ENCODE assay signal across 16 cellular contexts in genomic region chr1:152969036-152969435, GRCh38. TPM values are rescaled to one million over a fixed set of nuclear protein-coding genes. Genes with fewer than 3 reads are reported as not detected.
DNase-seq lines count a peak whose midpoint lies in the region; ATAC-seq, FAIRE-seq and TF ChIP-seq lines count a peak whose summit lies in the region.
"Had no signal": no experiment of that assay in that cellular context is flagged by ENCODE, and none has a peak within 500 bp of the region (broad histone marks: within the 10 kb centered on the region; RNA-seq: fewer than 3 reads in every experiment).

No MANE protein-coding gene starts in this region.

- H3K36me3 Mint-ChIP-seq in activated naive CD8-positive, alpha-beta T cell treated with anti-CD3 and anti-CD28 coated beads for 36 hours: no peaks in the 10 kb centered on the region
- no peaks in the 10 kb centered on the region for H3K36me3 Mint-ChIP-seq in activated naive CD8-positive, alpha-beta T cell treated with anti-CD3 and anti-CD28 coated beads, Interleukin-2, amount 50 U/mL, for 24 hours (ENCODE audit: low read depth)
- H3K36me3 Mint-ChIP-seq in GM23338 (ENCODE audit: low read depth): no peaks in the 10 kb centered on the region
- H3K36me3 Mint-ChIP-seq: CD4-positive, CD25-positive, alpha-beta regulatory T cell; IgD-negative memory B cell had no signal

- peak overlapping the region; percentile 7 for H3K4me3 Mint-ChIP-seq in activated naive CD8-positive, alpha-beta T cell treated with anti-CD3 and anti-CD28 coated beads for 36 hours
- H3K4me3 Mint-ChIP-seq in activated naive CD8-positive, alpha-beta T cell treated with anti-CD3 and anti-CD28 coated beads, Interleukin-2, amount 50 U/mL, for 24 hours: no peak overlapping the region
- H3K4me3 Mint-ChIP-seq in GM23338: no peak overlapping the region
- H3K4me3 Mint-ChIP-seq: CD4-positive, CD25-positive, alpha-beta regulatory T cell; H9; IgD-negative memory B cell had no signal

- H4K20me1 ChIP-seq in keratinocyte (ENCODE audit: control insufficient read depth, extremely low read depth, insufficient read depth, low read length): no peaks in the 10 kb centered on the region
- H4K20me1 ChIP-seq in GM23338 (replicated peaks; ENCODE audit: insufficient read depth): no peaks in the 10 kb centered on the region

- peak; percentile 58 for FAIRE-seq in keratinocyte (lab: Jason Lieb, UNC)

- H3K9me1 ChIP-seq in keratinocyte (ENCODE audit: control insufficient read depth, extremely low read depth, insufficient read depth, low read length): no peaks in the 10 kb centered on the region

- no peaks in the 10 kb centered on the region for H3K9me3 Mint-ChIP-seq in activated naive CD8-positive, alpha-beta T cell treated with anti-CD3 and anti-CD28 coated beads for 36 hours
- no peaks in the 10 kb centered on the region for H3K9me3 Mint-ChIP-seq in activated naive CD8-positive, alpha-beta T cell treated with anti-CD3 and anti-CD28 coated beads, Interleukin-2, amount 50 U/mL, for 24 hours
- H3K9me3 Mint-ChIP-seq in GM23338: no peaks in the 10 kb centered on the region
- H3K9me3 Mint-ChIP-seq: IgD-negative memory B cell had no signal

- H3K9ac ChIP-seq in keratinocyte (ENCODE audit: control insufficient read depth, extremely low read depth, insufficient read depth, low read length): no peak overlapping the region

- TF ChIP-seq CTCF in keratinocyte (optimal IDR thresholded peaks at IDR 0.05 in 1 of 3, IDR thresholded peaks at IDR 0.05 in 1 of 3, conservative IDR thresholded peaks at IDR 0.05 in 1 of 3; ENCODE audit: extremely low read depth in 1 of 3, insufficient read depth in 2 of 3, low read length in 3 of 3): no peak
- no peak for TF ChIP-seq CTCF in GM23338 (conservative IDR thresholded peaks at IDR 0.05; ENCODE audit: low read depth in 2 of 2)

- no peaks in the 10 kb centered on the region for H3K27me3 ChIP-seq in keratinocyte (ENCODE audit: control insufficient read depth, extremely low read depth, insufficient read depth, low read length)
- no peaks in the 10 kb centered on the region for H3K27me3 ChIP-seq in GM23338 (ENCODE audit: insufficient read depth)

- no peak overlapping the region for H3K27ac Mint-ChIP-seq in activated naive CD8-positive, alpha-beta T cell treated with anti-CD3 and anti-CD28 coated beads for 36 hours
- no peak overlapping the region for H3K27ac Mint-ChIP-seq in activated naive CD8-positive, alpha-beta T cell treated with anti-CD3 and anti-CD28 coated beads, Interleukin-2, amount 50 U/mL, for 24 hours
- H3K27ac Mint-ChIP-seq in GM23338: no peak overlapping the region
- H3K27ac Mint-ChIP-seq: CD4-positive, CD25-positive, alpha-beta regulatory T cell; H9; IgD-negative memory B cell had no signal

- DNase-seq in activated naive CD8-positive, alpha-beta T cell treated with anti-CD3 and anti-CD28 coated beads for 36 hours: no peak
- no peak for DNase-seq in activated naive CD8-positive, alpha-beta T cell treated with anti-CD3 and anti-CD28 coated beads, Interleukin-2, amount 50 U/mL, for 24 hours
- DNase-seq in epithelial cell of prostate (ENCODE audit: low read depth, low spot score) (no peak), keratinocyte (ENCODE audit: low read depth, low spot score) (no peak), DMS53 (lab: John Stamatoyannopoulos, UW) (no peak), GM19238 (ENCODE audit: insufficient read length, low spot score) (no peak), GM23338 (ENCODE audit: low spot score) (no peak)
- DNase-seq: GOT3, H9 had no signal

- no peaks in the 10 kb centered on the region for H3F3A ChIP-seq in GM23338 (replicated peaks; ENCODE audit: low read depth)

- H3K4me2 ChIP-seq in keratinocyte (ENCODE audit: control insufficient read depth, extremely low read depth, insufficient read depth, low read depth, low read length) (no peak overlapping the region), GM23338 (no peak overlapping the region)

- peaks cover 15% of the 10 kb centered on the region for H3K27me3 Mint-ChIP-seq in activated naive CD8-positive, alpha-beta T cell treated with anti-CD3 and anti-CD28 coated beads for 36 hours
- peaks cover 6% of the 10 kb centered on the region for H3K27me3 Mint-ChIP-seq in activated naive CD8-positive, alpha-beta T cell treated with anti-CD3 and anti-CD28 coated beads, Interleukin-2, amount 50 U/mL, for 24 hours
- peaks cover 6% of the 10 kb centered on the region for H3K27me3 Mint-ChIP-seq in GM23338 (ENCODE audit: insufficient read depth, low read depth, poor library complexity)

- no peaks in the 10 kb centered on the region for H3K9me3 ChIP-seq in keratinocyte (ENCODE audit: control insufficient read depth, low read depth, low read length)

- peak overlapping the region; percentile 67 for H3K27ac ChIP-seq in epithelial cell of prostate
- no peak overlapping the region for H3K27ac ChIP-seq in keratinocyte (ENCODE audit: control insufficient read depth, insufficient read depth, low read length)
- H3K27ac ChIP-seq in GM23338 (ENCODE audit: low read depth): no peak overlapping the region
- H3K27ac ChIP-seq: 22Rv1 had no signal

- ATAC-seq in activated naive CD8-positive, alpha-beta T cell treated with anti-CD3 and anti-CD28 coated beads, Interleukin-2, amount 50 U/mL, for 24 hours: no peak
- ATAC-seq in GM23338: no peak

- H2AFZ ChIP-seq in keratinocyte (ENCODE audit: control insufficient read depth, low read length) (no peak overlapping the region), GM23338 (no peak overlapping the region)

- H3K9me2 ChIP-seq in GM23338 (ENCODE audit: insufficient read depth): peaks cover 8% of the 10 kb centered on the region; the same call in 1 of the 2 replicates

- H3K4me3 ChIP-seq in keratinocyte (ENCODE audit: control insufficient read depth in 2 of 3, extremely low read depth in 1 of 3, insufficient read depth in 2 of 3, low read depth in 1 of 3, low read length in 3 of 3): no peak overlapping the region
- H3K4me3 ChIP-seq in GM23338: no peak overlapping the region

- dilution Hi-C loops in keratinocyte (cut with MboI; ENCODE audit: extremely low pct_ligation_motif_present, low sequenced_read_pairs): no loop called here

- H3K4me1 ChIP-seq in keratinocyte (ENCODE audit: control insufficient read depth, extremely low read depth, insufficient read depth, low read length): peaks cover 27% of the 10 kb centered on the region
- no peaks in the 10 kb centered on the region for H3K4me1 ChIP-seq in GM23338 (ENCODE audit: insufficient read depth)

- H3K4me1 Mint-ChIP-seq in activated naive CD8-positive, alpha-beta T cell treated with anti-CD3 and anti-CD28 coated beads for 36 hours: no peaks in the 10 kb centered on the region
- H3K4me1 Mint-ChIP-seq in activated naive CD8-positive, alpha-beta T cell treated with anti-CD3 and anti-CD28 coated beads, Interleukin-2, amount 50 U/mL, for 24 hours: no peaks in the 10 kb centered on the region
- H3K4me1 Mint-ChIP-seq in GM23338: no peaks in the 10 kb centered on the region
- H3K4me1 Mint-ChIP-seq: CD4-positive, CD25-positive, alpha-beta regulatory T cell; H9 had no signal

- no peaks in the 10 kb centered on the region for H3K79me2 ChIP-seq in keratinocyte (ENCODE audit: control insufficient read depth, insufficient read depth, low read length)
- no peaks in the 10 kb centered on the region for H3K79me2 ChIP-seq in GM23338 (replicated peaks; ENCODE audit: insufficient read depth)

- H3K36me3 ChIP-seq in keratinocyte (ENCODE audit: control insufficient read depth in 2 of 2, extremely low read depth in 1 of 2, insufficient read depth in 2 of 2, low read length in 2 of 2) (no peaks in the 10 kb centered on the region), GM23338 (ENCODE audit: insufficient read depth) (no peaks in the 10 kb centered on the region)

RNA-seq across cellular contexts. Expression of gene SPRR4, which starts 1.4 kb away (rescaled TPM):
- total RNA-seq in activated naive CD8-positive, alpha-beta T cell treated with anti-CD3 and anti-CD28 coated beads for 36 hours: not detected
- polyA plus RNA-seq in keratinocyte (1.7 to 4.8 TPM (median 1.9 TPM) in 3 replicates), GM23338 (2016; fragmentation: Nextera tagmentation; extraction: Ambion mirVana) (not detected in 2 replicates)
- polyA plus RNA-seq in keratinocyte (2011; ENCODE audit: low read depth): 4.1 TPM
- 1.9 and 6.8 TPM in 2 replicates for polyA plus RNA-seq in keratinocyte (2011; cell fraction: cytosol; rRNA removed)
- 3.0 and 3.1 TPM in 2 replicates for polyA plus RNA-seq in keratinocyte (2011; cell fraction: nucleus; rRNA removed)
- polyA plus RNA-seq in keratinocyte (2012; ENCODE audit: low replicate concordance): 2.0 and 55.7 TPM in 2 replicates
- 1.1 to 6.2 TPM (median 1.4 TPM) in 3 replicates for polyA minus RNA-seq in keratinocyte
- not detected for polyA minus RNA-seq in keratinocyte (2011; cell fraction: cytosol; rRNA and poly(A)+ RNA removed)
- polyA minus RNA-seq in keratinocyte (2011; cell fraction: nucleus; rRNA and poly(A)+ RNA removed): 0.95 TPM in 1 of 2 replicates, not detected in the other
- total RNA-seq in GM23338 (2014; rRNA removed; shearing (Covaris generic)): not detected in 2 replicates
- total RNA-seq: A673; CD4-positive, CD25-positive, alpha-beta regulatory T cell; Daoy; H9; HT1080 had no signal
- polyA plus RNA-seq: BJ; CD4-positive, CD25-positive, alpha-beta regulatory T cell; IgD-negative memory B cell had no signal

RNA-seq across cellular contexts. Expression of gene SPRR1A, which starts 14.8 kb away (rescaled TPM):
- not detected for total RNA-seq in activated naive CD8-positive, alpha-beta T cell treated with anti-CD3 and anti-CD28 coated beads for 36 hours
- polyA plus RNA-seq in keratinocyte (5.5 to 35.0 TPM (median 18.0 TPM) in 3 replicates), GM23338 (2016; fragmentation: Nextera tagmentation; extraction: Ambion mirVana) (not detected in 2 replicates)
- polyA plus RNA-seq in keratinocyte (2011; ENCODE audit: low read depth): 1,090 TPM
- polyA plus RNA-seq in keratinocyte (2011; cell fraction: cytosol; rRNA removed): 24.5 and 51.7 TPM in 2 replicates
- 12.1 and 39.9 TPM in 2 replicates for polyA plus RNA-seq in keratinocyte (2011; cell fraction: nucleus; rRNA removed)
- 112 and 1,553 TPM in 2 replicates for polyA plus RNA-seq in keratinocyte (2012; ENCODE audit: low replicate concordance)
- polyA minus RNA-seq in keratinocyte: 8.6 to 24.4 TPM (median 17.2 TPM) in 3 replicates
- 34.3 TPM for polyA minus RNA-seq in keratinocyte (2011; cell fraction: cytosol; rRNA and poly(A)+ RNA removed)
- polyA minus RNA-seq in keratinocyte (2011; cell fraction: nucleus; rRNA and poly(A)+ RNA removed): 10.3 and 12.9 TPM in 2 replicates
- not detected in 2 replicates for total RNA-seq in GM23338 (2014; rRNA removed; shearing (Covaris generic))
- total RNA-seq: A673; CD4-positive, CD25-positive, alpha-beta regulatory T cell; Daoy; H9; HT1080 had no signal
- polyA plus RNA-seq: BJ; CD4-positive, CD25-positive, alpha-beta regulatory T cell; IgD-negative memory B cell had no signal

RNA-seq across cellular contexts. Expression of gene SPRR5, which starts 22.0 kb away (rescaled TPM):
- not detected for total RNA-seq in activated naive CD8-positive, alpha-beta T cell treated with anti-CD3 and anti-CD28 coated beads for 36 hours
- polyA plus RNA-seq in keratinocyte: 0.12 to 0.35 TPM (median 0.30 TPM) in 3 replicates
- polyA plus RNA-seq in keratinocyte (2011; ENCODE audit: low read depth): 10.2 TPM
- polyA plus RNA-seq in keratinocyte (2011; cell fraction: cytosol; rRNA removed): 0.13 TPM in 1 of 2 replicates, not detected in the other
- 0.53 and 1.7 TPM in 2 replicates for polyA plus RNA-seq in keratinocyte (2011; cell fraction: nucleus; rRNA removed)
- polyA plus RNA-seq in keratinocyte (2012; ENCODE audit: low replicate concordance): 1.2 and 34.0 TPM in 2 replicates
- not detected in 3 replicates for polyA minus RNA-seq in keratinocyte
- not detected for polyA minus RNA-seq in keratinocyte (2011; cell fraction: cytosol; rRNA and poly(A)+ RNA removed)
- polyA minus RNA-seq in keratinocyte (2011; cell fraction: nucleus; rRNA and poly(A)+ RNA removed): not detected in 2 replicates
- total RNA-seq in GM23338 (2014; rRNA removed; shearing (Covaris generic)): not detected in 2 replicates
- polyA plus RNA-seq in GM23338 (2016; fragmentation: Nextera tagmentation; extraction: Ambion mirVana): not detected in 2 replicates
- total RNA-seq: A673; CD4-positive, CD25-positive, alpha-beta regulatory T cell; Daoy; H9; HT1080 had no signal
- polyA plus RNA-seq: BJ; CD4-positive, CD25-positive, alpha-beta regulatory T cell; IgD-negative memory B cell had no signal

RNA-seq across cellular contexts. Expression of gene SPRR3, which starts 32.5 kb away (rescaled TPM):
- total RNA-seq in activated naive CD8-positive, alpha-beta T cell treated with anti-CD3 and anti-CD28 coated beads for 36 hours: not detected
- 2.9 to 8.3 TPM (median 5.4 TPM) in 3 replicates for polyA plus RNA-seq in keratinocyte
- 90.3 TPM for polyA plus RNA-seq in keratinocyte (2011; ENCODE audit: low read depth)
- polyA plus RNA-seq in keratinocyte (2011; cell fraction: cytosol; rRNA removed): 14.4 and 41.9 TPM in 2 replicates
- polyA plus RNA-seq in keratinocyte (2011; cell fraction: nucleus; rRNA removed): 20.8 and 30.1 TPM in 2 replicates
- polyA plus RNA-seq in keratinocyte (2012; ENCODE audit: low replicate concordance): 3.3 and 166 TPM in 2 replicates
- 3.8 to 9.5 TPM (median 4.9 TPM) in 3 replicates for polyA minus RNA-seq in keratinocyte
- polyA minus RNA-seq in keratinocyte (2011; cell fraction: cytosol; rRNA and poly(A)+ RNA removed): 4.8 TPM
- 7.8 and 12.8 TPM in 2 replicates for polyA minus RNA-seq in keratinocyte (2011; cell fraction: nucleus; rRNA and poly(A)+ RNA removed)
- total RNA-seq in GM23338 (2014; rRNA removed; shearing (Covaris generic)): not detected in 2 replicates
- not detected in 2 replicates for polyA plus RNA-seq in GM23338 (2016; fragmentation: Nextera tagmentation; extraction: Ambion mirVana)
- total RNA-seq: A673; CD4-positive, CD25-positive, alpha-beta regulatory T cell; Daoy; H9; HT1080 had no signal
- polyA plus RNA-seq: BJ; CD4-positive, CD25-positive, alpha-beta regulatory T cell; IgD-negative memory B cell had no signal
